ENCODE assay signal across 7 cellular contexts in the genomic region with DNA sequence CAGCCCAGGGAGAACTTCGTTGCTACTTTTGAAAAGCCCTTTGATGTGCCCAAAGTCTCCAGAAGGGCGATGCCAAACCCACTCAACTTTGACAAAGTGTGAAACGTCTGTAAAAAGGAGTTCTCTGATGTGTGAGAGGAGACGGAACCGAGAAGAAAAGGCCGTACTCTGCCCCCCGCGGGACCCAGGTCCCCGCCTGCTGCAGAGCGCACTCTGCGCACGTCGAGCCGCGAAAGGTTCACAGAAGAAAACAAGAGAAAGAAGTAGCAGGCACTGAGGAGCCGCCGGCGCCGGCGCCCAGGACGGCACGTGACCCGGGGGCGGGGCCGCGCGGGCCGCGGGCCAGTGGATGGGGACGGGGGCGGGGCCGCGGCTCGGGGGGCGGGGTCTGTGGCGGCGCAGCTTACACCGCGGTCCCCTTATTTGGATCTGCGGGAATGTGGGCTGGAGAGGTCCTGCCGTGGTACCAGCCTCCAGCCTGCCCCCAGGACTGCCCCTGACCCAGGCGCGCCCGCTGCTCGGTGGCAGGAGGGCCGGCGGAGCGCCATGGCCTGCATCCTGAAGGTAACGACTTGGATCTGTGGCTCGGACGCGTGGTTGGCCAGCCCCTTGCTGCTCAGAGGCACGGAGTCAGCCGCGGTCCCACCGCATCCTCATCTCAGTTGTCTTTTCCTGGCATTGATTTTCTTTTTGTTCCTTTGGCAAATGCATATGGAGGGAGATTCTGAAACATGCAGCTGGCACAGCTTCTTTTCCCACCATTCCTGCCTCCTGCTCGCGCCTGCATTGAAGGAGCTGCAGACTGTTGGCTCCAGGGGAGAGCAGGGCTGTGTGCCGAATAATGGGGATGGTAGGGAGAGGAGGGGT. TPM values are rescaled to one million over a fixed set of nuclear protein-coding genes. Genes with fewer than 3 reads are reported as not detected.
A peak's percentile ranks its signal among the peaks of the same experiment; 100 is the strongest.
DNase-seq lines count a peak whose midpoint lies in the region; ATAC-seq lines count a peak whose summit lies in the region.

A gene (plus strand): TSS at position 426 of the 867 bp plus-strand sequence.

- H3K36me3 Mint-ChIP-seq in activated CD8-positive, alpha-beta memory T cell treated with anti-CD3 and anti-CD28 coated beads, Interleukin-2, amount 10 ng/mL, durations not matched to agents 7 days and 5 days, result no peaks in the 10 kb centered on the region
- no peaks in the 10 kb centered on the region for H3K36me3 Mint-ChIP-seq in effector memory CD8-positive, alpha-beta T cell (ENCODE audit: insufficient read depth)
- peaks cover 3% of the 10 kb centered on the region for H3K36me3 Mint-ChIP-seq in memory B cell

- H3K4me3 Mint-ChIP-seq in activated CD8-positive, alpha-beta memory T cell treated with anti-CD3 and anti-CD28 coated beads, Interleukin-2, amount 10 ng/mL, durations not matched to agents 7 days and 5 days, result peak within 1 kb of the TSS; percentile 74
- H3K4me3 Mint-ChIP-seq in effector memory CD8-positive, alpha-beta T cell, result peak within 1 kb of the TSS; percentile 79 to 82
- H3K4me3 Mint-ChIP-seq in memory B cell, result peak within 1 kb of the TSS; percentile 88

- H3K27ac Mint-ChIP-seq in activated CD8-positive, alpha-beta memory T cell treated with anti-CD3 and anti-CD28 coated beads, Interleukin-2, amount 10 ng/mL, durations not matched to agents 7 days and 5 days, result peak within 1 kb of the TSS; percentile 38
- H3K27ac Mint-ChIP-seq in effector memory CD8-positive, alpha-beta T cell, result peak within 1 kb of the TSS in 1 of 2 donors; percentile 61
- peak within 1 kb of the TSS; percentile 85 for H3K27ac Mint-ChIP-seq in memory B cell

- DNase-seq in NCI-H446 (lab: John Stamatoyannopoulos, UW) (peak; percentile 38 to 84), memory B cell (ENCODE audit: low spot score in 2 of 2) (peak; percentile 56 to 57)
- DNase-seq in activated CD8-positive, alpha-beta memory T cell treated with anti-CD3 and anti-CD28 coated beads, Interleukin-2, amount 10 ng/mL, durations not matched to agents 7 days and 5 days, result peak; percentile 77
- DNase-seq in effector memory CD8-positive, alpha-beta T cell, result peak; percentile 21 to 47 (median 26)
- DNase-seq in stimulated activated CD8-positive, alpha-beta memory T cell treated with anti-CD3 and anti-CD28 coated beads, Interleukin-12 subunit alpha, Interleukin-12 subunit beta, amount 100 ng/mL, for 1 hour (ENCODE audit: low read depth), result peak; percentile 55

- H3K4me1 Mint-ChIP-seq in activated CD8-positive, alpha-beta memory T cell treated with anti-CD3 and anti-CD28 coated beads, Interleukin-2, amount 10 ng/mL, durations not matched to agents 7 days and 5 days, result peaks cover 10% of the 10 kb centered on the region
- peaks cover 7 to 14% of the 10 kb centered on the region in 2 donors for H3K4me1 Mint-ChIP-seq in effector memory CD8-positive, alpha-beta T cell (ENCODE audit: low read depth in 2 of 2)
- H3K4me1 Mint-ChIP-seq in memory B cell, result peaks cover 18% of the 10 kb centered on the region

- CTCF ChIA-PET in activated CD8-positive, alpha-beta memory T cell treated with anti-CD3 and anti-CD28 coated beads, Interleukin-2, amount 10 ng/mL, durations not matched to agents 7 days and 5 days (lab: Charles Lee), result interaction anchor here (1.6 kb wide), 1 partner anchor 14 kb away, joined by 3 read pairs; no protein-coding TSS in a partner anchor

- no peaks in the 10 kb centered on the region for H3K9me3 Mint-ChIP-seq in activated CD8-positive, alpha-beta memory T cell treated with anti-CD3 and anti-CD28 coated beads, Interleukin-2, amount 10 ng/mL, durations not matched to agents 7 days and 5 days (ENCODE audit: low read depth)
- H3K9me3 Mint-ChIP-seq in effector memory CD8-positive, alpha-beta T cell, result no peaks in the 10 kb centered on the region
- H3K9me3 Mint-ChIP-seq in memory B cell, result peaks cover 2% of the 10 kb centered on the region

- peaks cover 27% of the 10 kb centered on the region for H3K27me3 Mint-ChIP-seq in activated CD8-positive, alpha-beta memory T cell treated with anti-CD3 and anti-CD28 coated beads, Interleukin-2, amount 10 ng/mL, durations not matched to agents 7 days and 5 days
- H3K27me3 Mint-ChIP-seq in effector memory CD8-positive, alpha-beta T cell, result peaks cover 14 to 44% of the 10 kb centered on the region in 2 donors
- peaks cover 2% of the 10 kb centered on the region for H3K27me3 Mint-ChIP-seq in memory B cell

- ATAC-seq in GM18858 (IDR thresholded peaks at IDR 0.05; ENCODE audit: unreplicated experiment) (peak; percentile 77), HG02970 (IDR thresholded peaks at IDR 0.05; ENCODE audit: low FRiP score, unreplicated experiment) (peak; percentile 81), memory B cell (ENCODE audit: low read depth) (peak; percentile 84)
- ATAC-seq in activated CD8-positive, alpha-beta memory T cell treated with anti-CD3 and anti-CD28 coated beads, Interleukin-2, amount 10 ng/mL, durations not matched to agents 7 days and 5 days, result peak; percentile 96
- ATAC-seq in effector memory CD8-positive, alpha-beta T cell (replicated peaks), result peak; percentile 91

RNA-seq across cellular contexts. Expression of the gene that starts here (rescaled TPM):
- under 1 TPM; 0.26 to 0.88 TPM for total RNA-seq in activated CD8-positive, alpha-beta memory T cell treated with anti-CD3 and anti-CD28 coated beads, Interleukin-2, amount 10 ng/mL, durations not matched to agents 7 days and 5 days

Comparison
In these comparisons a context has a peak if more than half of its experiments do, and no peak if none do; other contexts are left out.
1. Peak in every context shown above with its lines: DNase-seq and ATAC-seq.
2. Peak in DNase-seq and ATAC-seq in activated CD8-positive, alpha-beta memory T cell treated with anti-CD3 and anti-CD28 coated beads, Interleukin-2, amount 10 ng/mL, durations not matched to agents 7 days and 5 days; RNA of the gene not detected or under 1 TPM.
3. DNase-seq: peak in every context shown above with its lines; median percentile 77 in activated CD8-positive, alpha-beta memory T cell treated with anti-CD3 and anti-CD28 coated beads, Interleukin-2, amount 10 ng/mL, durations not matched to agents 7 days and 5 days; 61 in NCI-H446; 56 in memory B cell; 55 in stimulated activated CD8-positive, alpha-beta memory T cell treated with anti-CD3 and anti-CD28 coated beads, Interleukin-12 subunit alpha, Interleukin-12 subunit beta, amount 100 ng/mL, for 1 hour; 26 in effector memory CD8-positive, alpha-beta T cell.